24 cellular contexts compared by ENCODE assay signal in genomic region chr10:24571870-24572450, GRCh38.
"Had no signal": no experiment of that assay in that cellular context is flagged by ENCODE, and none has a peak within 500 bp of the region (broad histone marks: within the 10 kb centered on the region; RNA-seq: fewer than 3 reads in every experiment).

No MANE protein-coding gene starts in this region.

- H3K4me2 ChIP-seq: PC-9, SK-N-SH had no signal

- H3K27me3 ChIP-seq: SJCRH30 had no signal

- ATAC-seq: activated CD4-positive, alpha-beta T cell treated with anti-CD3 and anti-CD28 coated beads for 36 hours; activated T-helper 17 cell treated with anti-CD3 and anti-CD28 coated beads, Interleukin-2, amount 50 U/mL, for 72 hours had no signal

- H3K4me1 ChIP-seq: SJCRH30 had no signal

- DNase-seq: activated CD4-positive, alpha-beta memory T cell treated with anti-CD3 and anti-CD28 coated beads, Interleukin-2, amount 10 ng/mL, durations not matched to agents 7 days and 5 days; activated CD4-positive, alpha-beta T cell treated with anti-CD3 and anti-CD28 coated beads for 36 hours; activated CD4-positive, alpha-beta T cell treated with anti-CD3 and anti-CD28 coated beads, Interleukin-2, amount 50 U/mL, for 1 hour; activated gamma-delta T cell; activated naive CD4-positive, alpha-beta T cell treated with anti-CD3 and anti-CD28 coated beads for 36 hours; activated T-cell treated with anti-CD3 and anti-CD28 coated beads for 4 hours; activated T-cell treated with anti-CD3 and anti-CD28 coated beads, Interleukin-2, amount 50 U/mL, for 48 hours; amygdala; cerebellar nuclear complex; Karpas-422; MM.1S; NCI-H1105 treated with DMSO at 0.1 percent for 48 hours; NCI-H1436 treated with DMSO at 0.1 percent for 48 hours; NCI-H187; NCI-H2081; NCI-H510A treated with DMSO at 0.1 percent for 48 hours; NCI-H69; PC-9; SJCRH30; SK-N-SH; T-helper 1 cell; WERI-Rb-1 had no signal

- H3K36me3 ChIP-seq: SJCRH30, WERI-Rb-1 had no signal

- H3K4me3 ChIP-seq: PC-9, SJCRH30 had no signal

- H3K9ac ChIP-seq: SK-N-SH had no signal

- FAIRE-seq: astrocyte had no signal

- H3K27ac ChIP-seq: PC-9, SJCRH30, WERI-Rb-1 had no signal

- H2AFZ ChIP-seq: PC-9 had no signal

- H3K9me3 ChIP-seq: SJCRH30, SK-N-SH had no signal
